30 cellular contexts compared by ENCODE assay signal in the genomic region with DNA sequence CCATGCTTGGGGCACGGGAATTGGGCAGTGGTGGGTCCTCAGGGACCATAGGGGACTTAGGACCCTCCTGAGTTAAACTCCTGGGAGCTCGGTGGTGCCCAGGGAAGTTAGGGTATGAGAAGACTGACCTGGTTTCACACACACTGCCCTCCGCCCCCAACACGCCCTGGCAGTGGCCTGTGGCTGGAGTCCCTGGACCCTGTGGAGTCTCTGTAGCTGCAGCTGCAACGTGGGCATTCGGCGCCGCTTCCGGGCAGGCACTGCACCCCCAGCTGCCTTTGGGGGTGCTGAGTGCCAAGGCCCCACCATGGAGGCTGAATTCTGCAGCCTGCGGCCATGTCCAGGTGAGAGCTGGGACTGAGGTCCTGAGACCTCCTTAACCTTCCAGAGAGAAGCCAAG. TPM values are rescaled to one million over a fixed set of nuclear protein-coding genes. Genes with fewer than 3 reads are reported as not detected.
"Had no signal": no experiment of that assay in that cellular context is flagged by ENCODE, and none has a peak within 500 bp of the region (broad histone marks: within the 10 kb centered on the region; RNA-seq: fewer than 3 reads in every experiment).

No MANE protein-coding gene starts in this region.

- H3K4me1 ChIP-seq: adrenal gland, ascending aorta, body of pancreas, breast epithelium had no signal

- DNase-seq: activated effector memory CD4-positive, alpha-beta T cell treated with anti-CD3 and anti-CD28 coated beads, Interleukin-2, amount 50 U/mL, for 16 hours; activated effector memory CD4-positive, alpha-beta T cell treated with Interleukin-2 at 50 U/mL for 16 hours; activated gamma-delta T cell; activated gamma-delta T cell treated with Interleukin-2 at 50 U/mL for 16 hours; activated naive CD4-positive, alpha-beta T cell; activated naive CD4-positive, alpha-beta T cell treated with anti-CD3 and anti-CD28 coated beads for 36 hours; activated naive CD4-positive, alpha-beta T cell treated with anti-CD3 and anti-CD28 coated beads, Interleukin-2, amount 10 ng/mL, durations not matched to agents 7 days and 5 days; activated naive CD4-positive, alpha-beta T cell treated with anti-CD3 and anti-CD28 coated beads, Interleukin-2, amount 50 U/mL, for 16 hours; activated naive CD4-positive, alpha-beta T cell treated with Interleukin-2 at 50 U/mL for 16 hours; activated naive CD8-positive, alpha-beta T cell treated with anti-CD3 and anti-CD28 coated beads for 36 hours; activated naive CD8-positive, alpha-beta T cell treated with anti-CD3 and anti-CD28 coated beads, Interleukin-2, amount 10 ng/mL, durations not matched to agents 7 days and 5 days; activated naive CD8-positive, alpha-beta T cell treated with anti-CD3 and anti-CD28 coated beads, Interleukin-2, amount 50 U/mL, for 24 hours; activated T-cell treated with anti-CD3 and anti-CD28 coated beads, Interleukin-2, amount 50 U/mL, for 24 hours; activated T-cell treated with anti-CD3 and anti-CD28 coated beads, Interleukin-2, amount 50 U/mL, for 4 hours; activated T-cell treated with anti-CD3 and anti-CD28 coated beads, Interleukin-2, amount 50 U/mL, for 48 hours; activated T-cell treated with anti-CD3 and anti-CD28 coated beads, Interleukin-2, amount 50 U/mL, for 72 hours; adrenal gland; amniotic stem cell; amygdala; aorta; body of pancreas; brain microvascular endothelial cell; central memory CD4-positive, alpha-beta T cell; cerebellar nuclear complex had no signal

- FAIRE-seq: astrocyte, bronchial epithelial cell had no signal

- H3K27ac ChIP-seq: adrenal gland, ascending aorta, body of pancreas, brain microvascular endothelial cell, breast epithelium, cardiac muscle cell had no signal

- H3K4me3 ChIP-seq: adrenal gland, ascending aorta, body of pancreas, breast epithelium, cardiac muscle cell had no signal

- H3K9me3 ChIP-seq: adrenal gland, ascending aorta, body of pancreas, breast epithelium had no signal

- H3K36me3 ChIP-seq: adrenal gland, ascending aorta, brain microvascular endothelial cell, breast epithelium, cardiac muscle cell had no signal

- H3K27me3 ChIP-seq: adrenal gland, ascending aorta, body of pancreas, brain microvascular endothelial cell, breast epithelium, cardiac muscle cell had no signal

RNA-seq across cellular contexts. Expression of a gene that starts 34.9 kb away (rescaled TPM):
- total RNA-seq: activated T-helper 2 cell treated with anti-CD3 and anti-CD28 coated beads, Interferon-gamma antibody, Interleukin-2, Interleukin-4, amounts not matched to agents 10 μg/mL and 5 μg/mL and 100 μg/mL, durations not matched to agents 14 hours and 24 hours and 36 hours had no signal
